8 cellular contexts compared by ENCODE assay signal in the genomic region with DNA sequence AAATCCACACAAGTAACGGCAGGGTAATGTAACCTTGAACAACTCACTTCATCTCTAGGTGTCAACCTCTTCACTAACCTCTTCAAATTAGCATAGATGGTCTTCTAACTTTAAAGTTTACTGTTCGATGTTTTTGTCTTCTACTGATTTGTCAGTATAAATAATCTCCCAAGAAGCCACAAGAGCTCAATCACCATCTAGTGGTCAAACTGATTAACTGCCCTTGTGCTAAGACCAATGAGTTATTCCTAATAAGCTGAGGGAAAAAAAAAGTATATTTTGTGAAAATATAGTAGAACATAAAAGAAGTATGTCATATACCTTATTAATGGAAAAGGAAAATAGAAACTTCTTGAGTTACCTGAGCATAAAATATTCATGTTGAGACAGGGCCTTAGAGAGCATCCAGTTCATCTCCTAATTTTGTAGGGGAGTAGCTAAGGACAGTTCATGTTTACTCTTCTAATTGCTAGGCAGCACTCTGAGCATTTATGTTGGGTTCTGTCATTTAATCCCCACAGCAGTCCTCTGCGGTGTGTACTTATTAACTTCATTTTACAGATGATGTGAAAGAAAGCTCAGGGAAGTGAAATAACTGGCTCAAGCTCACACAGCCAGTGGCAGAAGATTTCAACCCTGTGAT.
DNase-seq lines count a peak whose midpoint lies in the region; ATAC-seq, FAIRE-seq and TF ChIP-seq lines count a peak whose summit lies in the region.

No MANE protein-coding gene starts in this region.

- H3K9me3 Mint-ChIP-seq in Calu3 (ENCODE audit: low read depth, unreplicated experiment), result no peaks in the 10 kb centered on the region

- H3K4me3 ChIP-seq in WI38 (ENCODE audit: low read depth, low read length), result no peak overlapping the region
- H3K4me3 ChIP-seq in heart right ventricle, result no peak overlapping the region
- H3K4me3 ChIP-seq in small intestine (ENCODE audit: low read depth in 1 of 2, low read length in 2 of 2), result no peak overlapping the region

- H3K27ac Mint-ChIP-seq in Calu3 (ENCODE audit: unreplicated experiment), result no peak overlapping the region

- H3K4me1 Mint-ChIP-seq in Calu3 (ENCODE audit: low read depth, unreplicated experiment), result no peaks in the 10 kb centered on the region

- peaks cover 0 to 45% (median 27%) of the 10 kb centered on the region in 9 donors for H3K4me1 ChIP-seq in heart right ventricle
- H3K4me1 ChIP-seq in small intestine (ENCODE audit: control insufficient read depth in 2 of 2, insufficient read depth in 1 of 2, low read depth in 1 of 2, low read length in 1 of 2), result no peaks in the 10 kb centered on the region

- TF ChIP-seq CTCF in WI38 (IDR thresholded peaks at IDR 0.05; ENCODE audit: low read depth, low read length), result peak; percentile 65
- TF ChIP-seq CTCF in heart right ventricle (IDR thresholded peaks at IDR 0.05), result peak; percentile 49 to 84 (median 77)
- TF ChIP-seq CTCF in Calu3 (IDR thresholded peaks at IDR 0.05; ENCODE audit: unreplicated experiment), result no peak

- ATAC-seq in GM21447 (IDR thresholded peaks at IDR 0.05; ENCODE audit: unreplicated experiment), result peak; percentile 76
- ATAC-seq in heart right ventricle, result peak in 6 of 8 donors; percentile 31 to 60 (median 49)

- CTCF ChIA-PET in Calu3 (lab: Charles Lee), result interaction anchor here (0.7 to 1.6 kb wide), 6 partner anchors 25 to 473 kb away, joined by 3 to 17 read pairs (median 4); no protein-coding TSS in a partner anchor

- no peak overlapping the region for H3K4me3 Mint-ChIP-seq in Calu3 (ENCODE audit: low read depth, unreplicated experiment)

- BruUV-seq in Calu3 (replicated peaks; lab: Mats Ljungman, UMichigan), result no TSS peak

- H3K36me3 ChIP-seq in heart right ventricle (peaks cover 0 to 99% (median 42%) of the 10 kb centered on the region in 9 donors), small intestine (ENCODE audit: control insufficient read depth in 2 of 2, insufficient read depth in 2 of 2, low read length in 2 of 2) (peaks cover 0 to 5% of the 10 kb centered on the region in 2 donors)

- H3K9me3 ChIP-seq in heart right ventricle (no peaks in the 10 kb centered on the region), small intestine (ENCODE audit: control insufficient read depth, low read depth) (no peaks in the 10 kb centered on the region)

- WGBS in heart right ventricle, 2 donors, result 50 to 59% methylated on average over 3 of the region's 3 CpGs
- WGBS in small intestine, 3 donors, result 46 to 58% (median 49%) methylated on average over 3 of the region's 3 CpGs

- no peak for FAIRE-seq in small intestine (lab: Jason Lieb, UNC)
- FAIRE-seq in GM12891 (lab: Jason Lieb, UNC), result no peak

- intact Hi-C loops in heart right ventricle (cut with DNase I), result loop anchor here (2.0 to 10.0 kb wide), 9 partner anchors 352 to 680 kb away; no protein-coding TSS in a partner anchor
- intact Hi-C loops in Calu3 (cut with micrococcal nuclease; ENCODE audit: unreplicated experiment), result loop anchor here (1.0 to 2.0 kb wide), 2 partner anchors 360 to 450 kb away; no protein-coding TSS in a partner anchor

- H3K27ac ChIP-seq in heart right ventricle (peak overlapping the region in 1 of 10 donors; percentile 16), small intestine (ENCODE audit: low read depth in 1 of 2, low read length in 1 of 2) (no peak overlapping the region)

- TF ChIP-seq POLR2A in GM12891 (IDR thresholded peaks at IDR 0.05; ENCODE audit: low read depth, low read length), result no peak

- peaks cover 1% of the 10 kb centered on the region for H3K36me3 Mint-ChIP-seq in Calu3 (ENCODE audit: insufficient read depth, unreplicated experiment)

- DNase-seq in EL (peak; percentile 62), M059J (ENCODE audit: low read depth) (peak; percentile 70), heart right ventricle (no peak), small intestine (peak; percentile 25), Calu3 (no peak), GM12891 (ENCODE audit: insufficient read length, low spot score) (no peak)

- no peaks in the 10 kb centered on the region for H3K27me3 Mint-ChIP-seq in Calu3 (ENCODE audit: unreplicated experiment)

- H3K27me3 ChIP-seq in heart right ventricle, result no peaks in the 10 kb centered on the region
- no peaks in the 10 kb centered on the region for H3K27me3 ChIP-seq in small intestine (ENCODE audit: control insufficient read depth in 2 of 2, insufficient read depth in 2 of 2, low read length in 2 of 2)

TF ChIP-seq in GM12891, 5 proteins besides CTCF, POLR2A, EP300 and RAD21:
- TF ChIP-seq POLR2AphosphoS5 (IDR thresholded peaks at IDR 0.05; ENCODE audit: low read depth, low read length) (no peak), PAX5 (IDR thresholded peaks at IDR 0.05; ENCODE audit: insufficient read depth, low read length, severe bottlenecking) (no peak), TAF1 (IDR thresholded peaks at IDR 0.05; ENCODE audit: low read depth, low read length) (no peak), POU2F2 (IDR thresholded peaks at IDR 0.05; ENCODE audit: low read depth, low read length) (no peak), SPI1 (IDR thresholded peaks at IDR 0.05; ENCODE audit: low read depth, low read length) (no peak)

Comparison
In these comparisons a context has a peak if more than half of its experiments do, and no peak if none do; other contexts are left out.
1. DNase-seq: peak in EL (single experiment), M059J (single experiment) and small intestine (single experiment); none in heart right ventricle (0 of 2), Calu3 (single experiment) and GM12891 (single experiment).